In the genomic region with DNA sequence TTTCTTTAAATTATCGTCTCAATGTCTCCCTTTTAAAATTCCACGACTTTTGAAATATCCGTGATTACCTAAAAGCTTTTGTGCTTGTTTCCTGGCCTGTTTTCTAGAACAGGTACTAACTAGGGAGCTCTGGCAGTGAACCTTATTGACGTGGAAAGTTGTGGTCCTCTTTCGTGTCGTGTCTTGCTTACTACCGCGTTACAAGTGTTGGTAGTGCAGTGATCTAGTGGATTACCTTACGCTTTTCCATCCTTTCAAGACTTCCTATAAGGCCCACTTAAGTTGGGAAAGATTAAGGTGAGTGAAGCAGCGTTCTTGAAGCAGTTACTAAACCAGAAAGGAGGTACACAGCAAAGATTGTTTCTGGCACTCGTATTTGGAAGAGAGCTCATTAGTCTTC, we compare ENCODE assay signal across 8 cellular contexts. TPM values are rescaled to one million over a fixed set of nuclear protein-coding genes. Genes with fewer than 3 reads are reported as not detected.
DNase-seq lines count a peak whose midpoint lies in the region; ATAC-seq and TF ChIP-seq lines count a peak whose summit lies in the region.

No MANE protein-coding gene starts in this region.

- H3K9me2 ChIP-seq in MM.1S (replicated peaks; ENCODE audit: insufficient read depth, low read length): no peaks in the 10 kb centered on the region

- H3K27ac Mint-ChIP-seq in chondrocyte (ENCODE audit: unreplicated experiment): peak overlapping the region; percentile 99

- peak overlapping the region; percentile 85 for H3K4me3 ChIP-seq in MM.1S (ENCODE audit: low read length)
- peak overlapping the region; percentile 100 for H3K4me3 ChIP-seq in mononuclear cell (ENCODE audit: low read length)

- H3K27ac ChIP-seq in MM.1S (ENCODE audit: low read length): peak overlapping the region; percentile 47; the same call in 1 of the 2 replicates

- H3K9ac ChIP-seq in MM.1S (ENCODE audit: low read length): peak overlapping the region; percentile 78

- peak overlapping the region; percentile 91 for H3K4me2 ChIP-seq in MM.1S (ENCODE audit: low read depth, low read length)

- peaks cover 20% of the 10 kb centered on the region for H3K36me3 Mint-ChIP-seq in chondrocyte (ENCODE audit: low read depth)

- no peaks in the 10 kb centered on the region for H3K9me3 ChIP-seq in MM.1S (replicated peaks; ENCODE audit: insufficient read depth, low read length)
- no peaks in the 10 kb centered on the region for H3K9me3 ChIP-seq in mononuclear cell (ENCODE audit: low read depth, low read length)

- TF ChIP-seq CTCF in MM.1S (IDR thresholded peaks at IDR 0.05; ENCODE audit: low read length) (no peak), chondrocyte (IDR thresholded peaks at IDR 0.05) (no peak)

- no peaks in the 10 kb centered on the region for H3K9me3 Mint-ChIP-seq in chondrocyte (ENCODE audit: low read depth)

- H3K79me2 ChIP-seq in MM.1S (ENCODE audit: low read length): peaks cover 41% of the 10 kb centered on the region

- H3K36me3 ChIP-seq in MM.1S (replicated peaks; ENCODE audit: insufficient read depth, low read length): peaks cover 4% of the 10 kb centered on the region

- ATAC-seq in HG03280 (IDR thresholded peaks at IDR 0.05; ENCODE audit: unreplicated experiment) (no peak), HG02678 (IDR thresholded peaks at IDR 0.05; ENCODE audit: unreplicated experiment) (no peak), HG03025 (IDR thresholded peaks at IDR 0.05; ENCODE audit: low FRiP score, unreplicated experiment) (no peak)

- H3K4me3 Mint-ChIP-seq in chondrocyte (ENCODE audit: unreplicated experiment): peak overlapping the region; percentile 83

- H3K4me1 ChIP-seq in MM.1S (ENCODE audit: low read length) (peaks cover 9% of the 10 kb centered on the region; the same call in 1 of the 2 replicates), mononuclear cell (ENCODE audit: insufficient read depth, low read length) (peaks cover 50% of the 10 kb centered on the region)

- H3K4me1 Mint-ChIP-seq in chondrocyte (ENCODE audit: low read depth): peaks cover 49% of the 10 kb centered on the region

- H2AFZ ChIP-seq in MM.1S (ENCODE audit: low read length): no peak overlapping the region

- H4K20me1 ChIP-seq in MM.1S (ENCODE audit: insufficient read depth, low read length): peaks cover 23% of the 10 kb centered on the region; the same call in 1 of the 2 replicates

- no peaks in the 10 kb centered on the region for H3K27me3 Mint-ChIP-seq in chondrocyte (ENCODE audit: low read depth)

- in situ Hi-C loops in G401 (cut with HindIII; ENCODE audit: low sequenced_read_pairs): no loop called here

- DNase-seq in G401 (ENCODE audit: low spot score) (peak; percentile 15), MM.1S (peak; percentile 21), chondrocyte (ENCODE audit: low spot score) (no peak), NCI-H226 (no peak)

- peaks cover 18% of the 10 kb centered on the region for H3F3A ChIP-seq in MM.1S (ENCODE audit: insufficient read depth, low read length)

- H3K27me3 ChIP-seq in MM.1S (replicated peaks; ENCODE audit: insufficient read depth, low read length) (no peaks in the 10 kb centered on the region), mononuclear cell (ENCODE audit: insufficient read depth, low read length) (no peaks in the 10 kb centered on the region)

RNA-seq across cellular contexts. Expression of a gene that starts 1.9 kb away (rescaled TPM):
- total RNA-seq in G401 (2014; rRNA removed; shearing (Covaris generic)): 30.0 and 49.6 TPM in 2 replicates
- total RNA-seq in chondrocyte (104 to 115 TPM (median 111 TPM) in 3 replicates), mononuclear cell (881 TPM)

RNA-seq across cellular contexts. Expression of a gene that starts 35.4 kb away (rescaled TPM):
- 4.6 and 8.2 TPM in 2 replicates for total RNA-seq in G401 (2014; rRNA removed; shearing (Covaris generic))
- total RNA-seq in chondrocyte (2.9 to 5.9 TPM (median 4.8 TPM) in 3 replicates), mononuclear cell (not detected)

Comparison
In these comparisons a context has a peak if more than half of its experiments do, and no peak if none do; other contexts are left out.
1. DNase-seq: peak in G401 (single experiment) and MM.1S (single experiment); none in chondrocyte (single experiment) and NCI-H226 (single experiment).